ENCODE assay signal across 8 cellular contexts in genomic region chr9:137738182-137738696, GRCh38.
DNase-seq lines count a peak whose midpoint lies in the region; ATAC-seq, FAIRE-seq and TF ChIP-seq lines count a peak whose summit lies in the region.
"Not testable (repeated sequence)": the region's sequence is repeated elsewhere in the genome, so short reads cannot be mapped to it uniquely, and the experiment has no call there.

No MANE protein-coding gene starts in this region.

- not testable (repeated sequence) for H3K27me3 Mint-ChIP-seq in activated B cell treated with CpG ODN at 0.5 μM for 24 hours

- H3K4me3 ChIP-seq in HEK293 (ENCODE audit: low read depth, low read length), result not testable (repeated sequence)

- DNase-seq in GM12892 (ENCODE audit: insufficient read length); activated B cell treated with CpG ODN at 0.5 μM for 24 hours; stimulated activated effector memory CD8-positive, alpha-beta T cell treated with anti-CD3 and anti-CD28 coated beads, Interleukin-12 subunit alpha, Interleukin-12 subunit beta, amount 100 ng/mL, for 72 hours (ENCODE audit: low spot score in 2 of 2): not testable (repeated sequence)

- peaks cover 50% of the 10 kb centered on the region for H3K4me1 Mint-ChIP-seq in activated B cell treated with CpG ODN at 0.5 μM for 24 hours
- H3K4me1 Mint-ChIP-seq in stimulated activated effector memory CD8-positive, alpha-beta T cell treated with anti-CD3 and anti-CD28 coated beads, Interleukin-12 subunit alpha, Interleukin-12 subunit beta, amount 100 ng/mL, for 72 hours, result peaks cover 19% of the 10 kb centered on the region

- peaks cover 0 to 31% of the 10 kb centered on the region in 2 experiments; a peak in 2 of 3 replicates for H3K36me3 ChIP-seq in HEK293 (ENCODE audit: control insufficient read depth in 2 of 2, insufficient read depth in 1 of 2, low read length in 2 of 2)

- not testable (repeated sequence) for H3K4me1 ChIP-seq in HEK293 (ENCODE audit: control insufficient read depth, insufficient read depth, low read length)

- CTCF ChIA-PET in HEK293 (lab: Yijun Ruan, JAX), result interaction anchor here (1.1 kb wide), 1 partner anchor 11 kb away, joined by 4 read pairs; no protein-coding TSS in a partner anchor
- CTCF ChIA-PET in activated B cell treated with CpG ODN at 0.5 μM for 24 hours (lab: Charles Lee), result not testable (repeated sequence)

- H3K9me3 ChIP-seq in HEK293 (ENCODE audit: control insufficient read depth, insufficient read depth, low read depth, low read length), result not testable (repeated sequence)

- peak overlapping the region; percentile 90 for H3K27ac Mint-ChIP-seq in activated B cell treated with CpG ODN at 0.5 μM for 24 hours
- H3K27ac Mint-ChIP-seq in stimulated activated effector memory CD8-positive, alpha-beta T cell treated with anti-CD3 and anti-CD28 coated beads, Interleukin-12 subunit alpha, Interleukin-12 subunit beta, amount 100 ng/mL, for 72 hours, result peak overlapping the region; percentile 70

- peak overlapping the region; percentile 75 for H3K4me3 Mint-ChIP-seq in activated B cell treated with CpG ODN at 0.5 μM for 24 hours
- not testable (repeated sequence) for H3K4me3 Mint-ChIP-seq in stimulated activated effector memory CD8-positive, alpha-beta T cell treated with anti-CD3 and anti-CD28 coated beads, Interleukin-12 subunit alpha, Interleukin-12 subunit beta, amount 100 ng/mL, for 72 hours

- not testable (repeated sequence) for H3K27ac ChIP-seq in HEK293 (ENCODE audit: extremely low read depth, low read depth, low read length)

- POLR2A ChIA-PET in HEK293 (lab: Yijun Ruan, JAX), result not testable (repeated sequence)
- POLR2A ChIA-PET in activated B cell treated with CpG ODN at 0.5 μM for 24 hours (lab: Charles Lee), result interaction anchor here (1.1 to 2.7 kb wide), 3 partner anchors 18 to 32 kb away, joined by 6 to 26 read pairs (median 13); no protein-coding TSS in a partner anchor

- ATAC-seq in GM18909 (IDR thresholded peaks at IDR 0.05; ENCODE audit: poor library complexity, unreplicated experiment) (peak; percentile 77), GM19467 (IDR thresholded peaks at IDR 0.05; ENCODE audit: unreplicated experiment) (peak; percentile 89), HG03025 (IDR thresholded peaks at IDR 0.05; ENCODE audit: low FRiP score, unreplicated experiment) (peak; percentile 72), HG03439 (IDR thresholded peaks at IDR 0.05; ENCODE audit: unreplicated experiment) (peak; percentile 85), activated B cell treated with CpG ODN at 0.5 μM for 24 hours (ENCODE audit: low read depth) (peak; percentile 82)
- ATAC-seq in stimulated activated effector memory CD8-positive, alpha-beta T cell treated with anti-CD3 and anti-CD28 coated beads, Interleukin-12 subunit alpha, Interleukin-12 subunit beta, amount 100 ng/mL, for 72 hours, result not testable (repeated sequence)

- FAIRE-seq in GM12892 (lab: Jason Lieb, UNC), result peak; percentile 99

- H3K36me3 Mint-ChIP-seq in activated B cell treated with CpG ODN at 0.5 μM for 24 hours (ENCODE audit: low read depth), result peaks cover 65% of the 10 kb centered on the region
- peaks cover 26% of the 10 kb centered on the region for H3K36me3 Mint-ChIP-seq in stimulated activated effector memory CD8-positive, alpha-beta T cell treated with anti-CD3 and anti-CD28 coated beads, Interleukin-12 subunit alpha, Interleukin-12 subunit beta, amount 100 ng/mL, for 72 hours

- TF ChIP-seq POLR2A in GM12892 (IDR thresholded peaks at IDR 0.05; ENCODE audit: low read depth, low read length), result not testable (repeated sequence)

- peaks cover 21% of the 10 kb centered on the region for H3K9me3 Mint-ChIP-seq in activated B cell treated with CpG ODN at 0.5 μM for 24 hours
- H3K9me3 Mint-ChIP-seq in stimulated activated effector memory CD8-positive, alpha-beta T cell treated with anti-CD3 and anti-CD28 coated beads, Interleukin-12 subunit alpha, Interleukin-12 subunit beta, amount 100 ng/mL, for 72 hours, result not testable (repeated sequence)

- intact Hi-C loops in activated B cell treated with CpG ODN at 0.5 μM for 24 hours (cut with micrococcal nuclease), result loop anchor here (1.0 kb wide), 1 partner anchor 23 kb away; no protein-coding TSS in a partner anchor

- TF ChIP-seq CTCF in HEK293 (tag by site-specific recombination; IDR thresholded peaks at IDR 0.05); activated B cell treated with CpG ODN at 0.5 μM for 24 hours (IDR thresholded peaks at IDR 0.05): not testable (repeated sequence)

TF ChIP-seq in HEK293, 187 proteins besides CTCF, POLR2A, EP300 and RAD21:
- TF ChIP-seq SCRT2 (tag by site-specific recombination; IDR thresholded peaks at IDR 0.05), result peak; percentile 66
